In the genomic region with DNA sequence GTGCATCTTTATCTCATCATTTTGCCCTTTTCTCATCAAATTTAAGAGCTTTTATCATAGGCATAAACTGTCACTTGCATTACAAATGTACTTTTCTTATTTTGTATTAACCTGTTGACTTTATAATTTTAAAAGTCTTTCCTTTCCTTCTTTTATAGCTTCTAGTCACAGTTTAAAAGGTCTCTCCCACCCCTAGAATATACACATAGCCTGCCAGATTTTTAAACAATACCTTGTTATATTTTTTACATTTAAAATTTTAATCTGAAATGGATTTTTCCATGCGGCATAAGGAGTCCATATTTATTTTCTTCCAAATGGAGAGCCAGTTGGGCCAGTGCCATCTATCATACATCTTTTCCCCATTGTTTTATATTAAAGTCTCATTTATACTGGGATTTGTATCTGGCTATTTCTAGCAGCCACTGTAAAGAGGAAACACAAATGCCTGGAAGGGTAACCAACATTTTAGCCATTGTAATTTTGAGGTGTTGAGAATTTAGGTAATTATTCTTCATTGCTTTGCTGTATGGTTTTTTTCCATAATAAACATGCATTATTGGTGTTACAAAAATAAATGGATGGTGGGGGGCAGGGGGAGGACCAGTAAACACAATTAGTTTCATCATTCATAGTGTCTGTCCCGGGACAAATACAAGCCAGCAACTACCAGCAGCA, we compare ENCODE assay signal across 1 cellular context.
TF ChIP-seq lines count a peak whose summit lies in the region.

No MANE protein-coding gene starts in this region.

TF ChIP-seq in H1, 55 proteins besides CTCF, POLR2A, EP300 and RAD21:
- TF ChIP-seq RFX5 (IDR thresholded peaks at IDR 0.05; ENCODE audit: borderline replicate concordance, low read depth, low read length) (no peak), KDM4A (IDR thresholded peaks at IDR 0.05; ENCODE audit: low read depth, low read length, severe bottlenecking) (no peak), ASH2L (IDR thresholded peaks at IDR 0.05; ENCODE audit: low read length) (no peak), SP1 (IDR thresholded peaks at IDR 0.05; ENCODE audit: low read depth, low read length) (no peak), CHD2 (IDR thresholded peaks at IDR 0.05; ENCODE audit: low read length) (no peak), CBX8 (IDR thresholded peaks at IDR 0.05; ENCODE audit: borderline replicate concordance, low read depth, low read length) (no peak), HDAC2 (IDR thresholded peaks at IDR 0.05; ENCODE audit: borderline replicate concordance in 1 of 2, low read depth in 2 of 2, low read length in 2 of 2) (no peak), GABPA (IDR thresholded peaks at IDR 0.05; ENCODE audit: borderline replicate concordance, insufficient read depth, low read length) (no peak), RXRA (IDR thresholded peaks at IDR 0.05; ENCODE audit: insufficient read depth, low read depth, low read length) (no peak), YY1 (IDR thresholded peaks at IDR 0.05; ENCODE audit: low read depth, low read length) (no peak), BRCA1 (IDR thresholded peaks at IDR 0.05; ENCODE audit: low read depth, low read length) (no peak)
- TF ChIP-seq, protein P1, sequence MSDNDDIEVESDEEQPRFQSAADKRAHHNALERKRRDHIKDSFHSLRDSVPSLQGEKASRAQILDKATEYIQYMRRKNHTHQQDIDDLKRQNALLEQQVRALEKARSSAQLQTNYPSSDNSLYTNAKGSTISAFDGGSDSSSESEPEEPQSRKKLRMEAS (IDR thresholded peaks at IDR 0.05): no peak
